ENCODE assay signal across 8 cellular contexts in genomic region chr5:113606298-113607134, GRCh38.
DNase-seq lines count a peak whose midpoint lies in the region; ATAC-seq and TF ChIP-seq lines count a peak whose summit lies in the region.

No MANE protein-coding gene starts in this region.

- peaks cover 0 to 5% (median 3%) of the 10 kb centered on the region in 3 donors for H3K4me1 Mint-ChIP-seq in CD8-positive, alpha-beta memory T cell
- peaks cover 5% of the 10 kb centered on the region for H3K4me1 Mint-ChIP-seq in activated CD8-positive, alpha-beta T cell treated with anti-CD3 and anti-CD28 coated beads for 36 hours (ENCODE audit: low read depth)
- H3K4me1 Mint-ChIP-seq in natural killer cell treated with Interleukin-12 subunit alpha and Interleukin-12 subunit beta and Interleukin-15 and Interleukin-18, amount 100 ng/mL, for 72 hours (ENCODE audit: low read depth in 2 of 2) = peaks cover 7 to 12% of the 10 kb centered on the region in 2 donors

- H3K27me3 Mint-ChIP-seq in CD8-positive, alpha-beta memory T cell = peaks cover 5 to 38% of the 10 kb centered on the region in 2 donors
- peaks cover 6% of the 10 kb centered on the region for H3K27me3 Mint-ChIP-seq in activated CD8-positive, alpha-beta T cell treated with anti-CD3 and anti-CD28 coated beads for 36 hours
- H3K27me3 Mint-ChIP-seq in natural killer cell treated with Interleukin-12 subunit alpha and Interleukin-12 subunit beta and Interleukin-15 and Interleukin-18, amount 100 ng/mL, for 72 hours = peaks cover 26 to 27% of the 10 kb centered on the region in 2 donors

- POLR2A ChIA-PET in CD8-positive, alpha-beta memory T cell (lab: Charles Lee) = no interaction called here
- POLR2A ChIA-PET in activated CD8-positive, alpha-beta T cell treated with anti-CD3 and anti-CD28 coated beads for 36 hours (lab: Charles Lee) = no interaction called here

- no peak overlapping the region for H3K4me3 ChIP-seq in CD8-positive, alpha-beta memory T cell (ENCODE audit: low read length)
- H3K4me3 ChIP-seq in esophagus muscularis mucosa = peak overlapping the region in 1 of 4 donors; percentile 2
- no peak overlapping the region for H3K4me3 ChIP-seq in upper lobe of left lung

- H3K36me3 ChIP-seq in CD8-positive, alpha-beta memory T cell (ENCODE audit: insufficient read depth, low read length) = no peaks in the 10 kb centered on the region
- H3K36me3 ChIP-seq in esophagus muscularis mucosa = no peaks in the 10 kb centered on the region
- H3K36me3 ChIP-seq in upper lobe of left lung = no peaks in the 10 kb centered on the region

- ATAC-seq in GM19043 (IDR thresholded peaks at IDR 0.05; ENCODE audit: low read depth, unreplicated experiment) = peak; percentile 83
- ATAC-seq in HG03175 (IDR thresholded peaks at IDR 0.05; ENCODE audit: unreplicated experiment) = peak; percentile 87
- peak; percentile 77 for ATAC-seq in activated CD8-positive, alpha-beta T cell treated with anti-CD3 and anti-CD28 coated beads for 36 hours
- peak; percentile 65 to 75 for ATAC-seq in natural killer cell treated with Interleukin-12 subunit alpha and Interleukin-12 subunit beta and Interleukin-15 and Interleukin-18, amount 100 ng/mL, for 72 hours
- ATAC-seq in upper lobe of left lung (ENCODE audit: low FRiP score in 2 of 2) = peak; percentile 71 to 91

- H3K27ac ChIP-seq in CD8-positive, alpha-beta memory T cell (ENCODE audit: low read depth, low read length) = no peak overlapping the region
- H3K27ac ChIP-seq in esophagus muscularis mucosa (replicated peaks in 1 of 4) (no peak overlapping the region), upper lobe of left lung (no peak overlapping the region)

- CTCF ChIA-PET in CD8-positive, alpha-beta memory T cell (lab: Charles Lee) = interaction anchor here (0.6 to 2.5 kb wide), 11 partner anchors 8 to 1431 kb away, joined by 3 to 14 read pairs (median 3); no protein-coding TSS in a partner anchor
- CTCF ChIA-PET in activated CD8-positive, alpha-beta T cell treated with anti-CD3 and anti-CD28 coated beads for 36 hours (lab: Charles Lee) = interaction anchor here (0.6 to 4.6 kb wide), 20 partner anchors 8 to 682 kb away, joined by 3 to 41 read pairs (median 4); no protein-coding TSS in a partner anchor

- no peak overlapping the region for H3K4me3 Mint-ChIP-seq in CD8-positive, alpha-beta memory T cell
- no peak overlapping the region for H3K4me3 Mint-ChIP-seq in activated CD8-positive, alpha-beta T cell treated with anti-CD3 and anti-CD28 coated beads for 36 hours
- H3K4me3 Mint-ChIP-seq in natural killer cell treated with Interleukin-12 subunit alpha and Interleukin-12 subunit beta and Interleukin-15 and Interleukin-18, amount 100 ng/mL, for 72 hours = no peak overlapping the region

- no peak for TF ChIP-seq POLR2A in esophagus muscularis mucosa (IDR thresholded peaks at IDR 0.05; ENCODE audit: low read depth)
- TF ChIP-seq POLR2A in upper lobe of left lung (IDR thresholded peaks at IDR 0.05) = no peak

- intact Hi-C loops in activated CD8-positive, alpha-beta T cell treated with anti-CD3 and anti-CD28 coated beads for 36 hours (cut with micrococcal nuclease) = loop anchor here (2.0 to 10.0 kb wide), 4 partner anchors 94 to 612 kb away; partner anchors contain the start of gene YTHDC2
- intact Hi-C loops in esophagus muscularis mucosa (cut with DNase I) = loop anchor here (5.0 to 10.0 kb wide), 2 partner anchors 229 to 612 kb away; no protein-coding TSS in a partner anchor

- H3K9me3 Mint-ChIP-seq in CD8-positive, alpha-beta memory T cell = no peaks in the 10 kb centered on the region
- H3K9me3 Mint-ChIP-seq in activated CD8-positive, alpha-beta T cell treated with anti-CD3 and anti-CD28 coated beads for 36 hours = no peaks in the 10 kb centered on the region
- H3K9me3 Mint-ChIP-seq in natural killer cell treated with Interleukin-12 subunit alpha and Interleukin-12 subunit beta and Interleukin-15 and Interleukin-18, amount 100 ng/mL, for 72 hours = no peaks in the 10 kb centered on the region

- DNase-seq in CD8-positive, alpha-beta memory T cell = peak; percentile 6 to 55 (median 36)
- DNase-seq in NCI-H446 (lab: John Stamatoyannopoulos, UW) (peak; percentile 73 to 84), esophagus muscularis mucosa (ENCODE audit: extremely low spot score) (no peak), upper lobe of left lung (no peak)
- DNase-seq in activated CD8-positive, alpha-beta T cell treated with anti-CD3 and anti-CD28 coated beads for 36 hours = peak; percentile 51
- no peak for DNase-seq in natural killer cell treated with Interleukin-12 subunit alpha and Interleukin-12 subunit beta and Interleukin-15 and Interleukin-18, amount 100 ng/mL, for 72 hours (ENCODE audit: low spot score)

- H3K27me3 ChIP-seq in CD8-positive, alpha-beta memory T cell (ENCODE audit: insufficient read depth, low read length, poor library complexity, severe bottlenecking) = peaks cover 6% of the 10 kb centered on the region
- H3K27me3 ChIP-seq in esophagus muscularis mucosa (peaks cover 0 to 34% (median 0%) of the 10 kb centered on the region in 4 donors), upper lobe of left lung (peaks cover 0 to 5% (median 0%) of the 10 kb centered on the region in 4 donors)

- TF ChIP-seq CTCF in activated CD8-positive, alpha-beta T cell treated with anti-CD3 and anti-CD28 coated beads for 36 hours (IDR thresholded peaks at IDR 0.05) = peak; percentile 87
- TF ChIP-seq CTCF in esophagus muscularis mucosa (IDR thresholded peaks at IDR 0.05) = peak; percentile 48 to 68 (median 61)
- peak; percentile 46 to 71 (median 58) for TF ChIP-seq CTCF in upper lobe of left lung (IDR thresholded peaks at IDR 0.05)

- H3K9me3 ChIP-seq in CD8-positive, alpha-beta memory T cell (ENCODE audit: low read length) = no peaks in the 10 kb centered on the region
- no peaks in the 10 kb centered on the region for H3K9me3 ChIP-seq in esophagus muscularis mucosa
- H3K9me3 ChIP-seq in upper lobe of left lung = no peaks in the 10 kb centered on the region

- peaks cover 5% of the 10 kb centered on the region for H3K4me1 ChIP-seq in CD8-positive, alpha-beta memory T cell (ENCODE audit: insufficient read depth, low read length)
- H3K4me1 ChIP-seq in esophagus muscularis mucosa = peaks cover 0 to 9% (median 4%) of the 10 kb centered on the region in 4 donors
- H3K4me1 ChIP-seq in upper lobe of left lung = peaks cover 0 to 3% (median 1%) of the 10 kb centered on the region in 4 donors

- TF ChIP-seq EP300 in esophagus muscularis mucosa (IDR thresholded peaks at IDR 0.05) = no peak
- no peak for TF ChIP-seq EP300 in upper lobe of left lung (IDR thresholded peaks at IDR 0.05)

- H3K36me3 Mint-ChIP-seq in CD8-positive, alpha-beta memory T cell = no peaks in the 10 kb centered on the region
- no peaks in the 10 kb centered on the region for H3K36me3 Mint-ChIP-seq in activated CD8-positive, alpha-beta T cell treated with anti-CD3 and anti-CD28 coated beads for 36 hours (ENCODE audit: low read depth)
- no peaks in the 10 kb centered on the region for H3K36me3 Mint-ChIP-seq in natural killer cell treated with Interleukin-12 subunit alpha and Interleukin-12 subunit beta and Interleukin-15 and Interleukin-18, amount 100 ng/mL, for 72 hours

- no peak overlapping the region for H3K27ac Mint-ChIP-seq in CD8-positive, alpha-beta memory T cell
- H3K27ac Mint-ChIP-seq in activated CD8-positive, alpha-beta T cell treated with anti-CD3 and anti-CD28 coated beads for 36 hours = no peak overlapping the region
- H3K27ac Mint-ChIP-seq in natural killer cell treated with Interleukin-12 subunit alpha and Interleukin-12 subunit beta and Interleukin-15 and Interleukin-18, amount 100 ng/mL, for 72 hours = no peak overlapping the region

- WGBS in esophagus muscularis mucosa = 46% methylated on average over 13 of the region's 13 CpGs
- 37 to 39% methylated on average over 13 of the region's 13 CpGs for WGBS in upper lobe of left lung, 2 donors

Comparison
In these comparisons a context has a peak if more than half of its experiments do, and no peak if none do; other contexts are left out.
1. DNase-seq: peak in CD8-positive, alpha-beta memory T cell (5 of 5), NCI-H446 (2 of 2) and activated CD8-positive, alpha-beta T cell treated with anti-CD3 and anti-CD28 coated beads for 36 hours (single experiment); none in esophagus muscularis mucosa (single experiment), natural killer cell treated with Interleukin-12 subunit alpha and Interleukin-12 subunit beta and Interleukin-15 and Interleukin-18, amount 100 ng/mL, for 72 hours (single experiment) and upper lobe of left lung (0 of 2).
2. Peak in every context shown above with its lines, with median percentiles within 50 percentile points of each other: ATAC-seq and CTCF ChIP-seq.